Comparison of ENCODE assay signal across 18 cellular contexts in genomic region chr5:166722939-166723338, GRCh38.
DNase-seq lines count a peak whose midpoint lies in the region; ATAC-seq, FAIRE-seq and TF ChIP-seq lines count a peak whose summit lies in the region.
"Had no signal": no experiment of that assay in that cellular context is flagged by ENCODE, and none has a peak within 500 bp of the region (broad histone marks: within the 10 kb centered on the region; RNA-seq: fewer than 3 reads in every experiment).

No MANE protein-coding gene starts in this region.

- no peak overlapping the region for H3K4me3 ChIP-seq in mucosa of descending colon
- H3K4me3 ChIP-seq: thyroid gland had no signal

- no peaks in the 10 kb centered on the region for H3K36me3 ChIP-seq in mucosa of descending colon (ENCODE audit: low read depth)
- H3K36me3 ChIP-seq: thyroid gland had no signal

- no peaks in the 10 kb centered on the region for H3K4me1 ChIP-seq in mucosa of descending colon (ENCODE audit: low read depth)
- H3K4me1 ChIP-seq: thyroid gland had no signal

- intact Hi-C loops in mucosa of descending colon (cut with DNase I, micrococcal nuclease): no loop called here

- H3K9me3 ChIP-seq in mucosa of descending colon: no peaks in the 10 kb centered on the region
- H3K9me3 ChIP-seq: thyroid gland had no signal

- H3K36me3 Mint-ChIP-seq in mesothelial cell of epicardium: no peaks in the 10 kb centered on the region

- H3K9me3 Mint-ChIP-seq in mesothelial cell of epicardium: peaks cover 3% of the 10 kb centered on the region

- ATAC-seq in stimulated activated naive CD8-positive, alpha-beta T cell treated with anti-CD3 and anti-CD28 coated beads, Interleukin-15, Interleukin-2, amounts not matched to agents 100 U/mL and 50 U/mL, for 24 hours: peak; percentile 52
- ATAC-seq in GM21717 (IDR thresholded peaks at IDR 0.05; ENCODE audit: unreplicated experiment): no peak
- ATAC-seq in mucosa of descending colon: no peak
- ATAC-seq: left cardiac atrium had no signal

- no peak overlapping the region for H3K27ac Mint-ChIP-seq in mesothelial cell of epicardium

- H3K27me3 Mint-ChIP-seq in mesothelial cell of epicardium (ENCODE audit: low read depth): no peaks in the 10 kb centered on the region

- H3K4me1 Mint-ChIP-seq in mesothelial cell of epicardium: peaks cover 8% of the 10 kb centered on the region

- DNase-seq in SKM-1 treated with dmso at 0.1 percent for 144 hours (lab: John Stamatoyannopoulos, UW; ENCODE audit: unreplicated experiment) (peak; percentile 1), SKM-1 (lab: John Stamatoyannopoulos, UW; ENCODE audit: unreplicated experiment) (no peak), RCC 7860 (ENCODE audit: low spot score) (peak; percentile 79), fibroblast of gingiva (ENCODE audit: low read depth) (peak; percentile 36), mesothelial cell of epicardium (ENCODE audit: low spot score in 2 of 2, unreplicated experiment in 2 of 2) (no peak), mucosa of descending colon (no peak)
- DNase-seq in stimulated activated naive CD8-positive, alpha-beta T cell treated with anti-CD3 and anti-CD28 coated beads, Interleukin-15, Interleukin-2, amounts not matched to agents 100 U/mL and 50 U/mL, for 24 hours: no peak
- DNase-seq: activated CD4-positive, alpha-beta T cell treated with anti-CD3 and anti-CD28 coated beads, Interleukin-2, amount 50 U/mL, for 48 hours; activated naive CD4-positive, alpha-beta T cell; H7; left cardiac atrium; NCI-H187; small intestine; thyroid gland had no signal

- no peak for FAIRE-seq in RCC 7860 (lab: Jason Lieb, UNC)
- FAIRE-seq: colon, GM19239, small intestine had no signal

- TF ChIP-seq CTCF in mesothelial cell of epicardium (IDR thresholded peaks at IDR 0.05; ENCODE audit: unreplicated experiment) (no peak), mucosa of descending colon (IDR thresholded peaks at IDR 0.05) (no peak)

- no peak overlapping the region for H3K4me3 Mint-ChIP-seq in mesothelial cell of epicardium
- H3K4me3 Mint-ChIP-seq: neural crest cell had no signal

Comparison
In these comparisons a context has a peak if more than half of its experiments do, and no peak if none do; other contexts are left out.
1. DNase-seq: peak in SKM-1 treated with dmso at 0.1 percent for 144 hours (single experiment), RCC 7860 (single experiment) and fibroblast of gingiva (single experiment); none in SKM-1 (single experiment), stimulated activated naive CD8-positive, alpha-beta T cell treated with anti-CD3 and anti-CD28 coated beads, Interleukin-15, Interleukin-2, amounts not matched to agents 100 U/mL and 50 U/mL, for 24 hours (single experiment), mesothelial cell of epicardium (0 of 2) and mucosa of descending colon (0 of 3).